Comparison of ENCODE assay signal across 1 cellular context in genomic region chr17:45197555-45198334, GRCh38.
TF ChIP-seq lines count a peak whose summit lies in the region.

No MANE protein-coding gene starts in this region.

TF ChIP-seq in GM23338, 12 proteins besides CTCF, POLR2A, EP300 and RAD21 (continued from another document):
- TF ChIP-seq, protein P1, sequence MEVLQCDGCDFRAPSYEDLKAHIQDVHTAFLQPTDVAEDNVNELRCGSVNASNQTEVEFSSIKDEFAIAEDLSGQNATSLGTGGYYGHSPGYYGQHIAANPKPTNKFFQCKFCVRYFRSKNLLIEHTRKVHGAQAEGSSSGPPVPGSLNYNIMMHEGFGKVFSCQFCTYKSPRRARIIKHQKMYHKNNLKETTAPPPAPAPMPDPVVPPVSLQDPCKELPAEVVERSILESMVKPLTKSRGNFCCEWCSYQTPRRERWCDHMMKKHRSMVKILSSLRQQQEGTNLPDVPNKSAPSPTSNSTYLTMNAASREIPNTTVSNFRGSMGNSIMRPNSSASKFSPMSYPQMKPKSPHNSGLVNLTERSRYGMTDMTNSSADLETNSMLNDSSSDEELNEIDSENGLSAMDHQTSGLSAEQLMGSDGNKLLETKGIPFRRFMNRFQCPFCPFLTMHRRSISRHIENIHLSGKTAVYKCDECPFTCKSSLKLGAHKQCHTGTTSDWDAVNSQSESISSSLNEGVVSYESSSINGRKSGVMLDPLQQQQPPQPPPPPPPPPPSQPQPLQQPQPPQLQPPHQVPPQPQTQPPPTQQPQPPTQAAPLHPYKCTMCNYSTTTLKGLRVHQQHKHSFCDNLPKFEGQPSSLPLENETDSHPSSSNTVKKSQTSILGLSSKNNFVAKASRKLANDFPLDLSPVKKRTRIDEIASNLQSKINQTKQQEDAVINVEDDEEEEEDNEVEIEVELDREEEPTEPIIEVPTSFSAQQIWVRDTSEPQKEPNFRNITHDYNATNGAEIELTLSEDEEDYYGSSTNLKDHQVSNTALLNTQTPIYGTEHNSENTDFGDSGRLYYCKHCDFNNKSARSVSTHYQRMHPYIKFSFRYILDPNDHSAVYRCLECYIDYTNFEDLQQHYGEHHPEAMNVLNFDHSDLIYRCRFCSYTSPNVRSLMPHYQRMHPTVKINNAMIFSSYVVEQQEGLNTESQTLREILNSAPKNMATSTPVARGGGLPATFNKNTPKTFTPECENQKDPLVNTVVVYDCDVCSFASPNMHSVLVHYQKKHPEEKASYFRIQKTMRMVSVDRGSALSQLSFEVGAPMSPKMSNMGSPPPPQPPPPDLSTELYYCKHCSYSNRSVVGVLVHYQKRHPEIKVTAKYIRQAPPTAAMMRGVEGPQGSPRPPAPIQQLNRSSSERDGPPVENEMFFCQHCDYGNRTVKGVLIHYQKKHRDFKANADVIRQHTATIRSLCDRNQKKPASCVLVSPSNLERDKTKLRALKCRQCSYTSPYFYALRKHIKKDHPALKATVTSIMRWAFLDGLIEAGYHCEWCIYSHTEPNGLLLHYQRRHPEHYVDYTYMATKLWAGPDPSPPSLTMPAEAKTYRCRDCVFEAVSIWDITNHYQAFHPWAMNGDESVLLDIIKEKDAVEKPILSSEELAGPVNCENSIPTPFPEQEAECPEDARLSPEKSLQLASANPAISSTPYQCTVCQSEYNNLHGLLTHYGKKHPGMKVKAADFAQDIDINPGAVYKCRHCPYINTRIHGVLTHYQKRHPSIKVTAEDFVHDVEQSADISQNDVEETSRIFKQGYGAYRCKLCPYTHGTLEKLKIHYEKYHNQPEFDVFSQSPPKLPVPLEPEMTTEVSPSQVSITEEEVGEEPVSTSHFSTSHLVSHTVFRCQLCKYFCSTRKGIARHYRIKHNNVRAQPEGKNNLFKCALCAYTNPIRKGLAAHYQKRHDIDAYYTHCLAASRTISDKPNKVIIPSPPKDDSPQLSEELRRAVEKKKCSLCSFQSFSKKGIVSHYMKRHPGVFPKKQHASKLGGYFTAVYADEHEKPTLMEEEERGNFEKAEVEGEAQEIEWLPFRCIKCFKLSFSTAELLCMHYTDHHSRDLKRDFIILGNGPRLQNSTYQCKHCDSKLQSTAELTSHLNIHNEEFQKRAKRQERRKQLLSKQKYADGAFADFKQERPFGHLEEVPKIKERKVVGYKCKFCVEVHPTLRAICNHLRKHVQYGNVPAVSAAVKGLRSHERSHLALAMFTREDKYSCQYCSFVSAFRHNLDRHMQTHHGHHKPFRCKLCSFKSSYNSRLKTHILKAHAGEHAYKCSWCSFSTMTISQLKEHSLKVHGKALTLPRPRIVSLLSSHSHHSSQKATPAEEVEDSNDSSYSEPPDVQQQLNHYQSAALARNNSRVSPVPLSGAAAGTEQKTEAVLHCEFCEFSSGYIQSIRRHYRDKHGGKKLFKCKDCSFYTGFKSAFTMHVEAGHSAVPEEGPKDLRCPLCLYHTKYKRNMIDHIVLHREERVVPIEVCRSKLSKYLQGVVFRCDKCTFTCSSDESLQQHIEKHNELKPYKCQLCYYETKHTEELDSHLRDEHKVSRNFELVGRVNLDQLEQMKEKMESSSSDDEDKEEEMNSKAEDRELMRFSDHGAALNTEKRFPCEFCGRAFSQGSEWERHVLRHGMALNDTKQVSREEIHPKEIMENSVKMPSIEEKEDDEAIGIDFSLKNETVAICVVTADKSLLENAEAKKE (CRISPR knock-in tag; IDR thresholded peaks at IDR 0.05), result no peak
